Comparison of ENCODE assay signal across 15 cellular contexts in genomic region chr4:56408978-56409377, GRCh38.
"Had no signal": no experiment of that assay in that cellular context is flagged by ENCODE, and none has a peak within 500 bp of the region (broad histone marks: within the 10 kb centered on the region; RNA-seq: fewer than 3 reads in every experiment).

No MANE protein-coding gene starts in this region.

- H3K4me3 ChIP-seq: left lung, smooth muscle cell, tibial artery had no signal

- DNase-seq: activated CD4-positive, alpha-beta memory T cell treated with anti-CD3 and anti-CD28 coated beads, Interleukin-2, amount 10 ng/mL, durations not matched to agents 7 days and 5 days; activated CD4-positive, alpha-beta T cell treated with anti-CD3 and anti-CD28 coated beads for 1 hour; activated naive CD4-positive, alpha-beta T cell; activated T-cell treated with anti-CD3 and anti-CD28 coated beads, Interleukin-2, amount 50 U/mL, for 72 hours; aorta; dorsolateral prefrontal cortex; foreskin melanocyte; head of caudate nucleus; islet precursor cell; left lung; posterior cingulate gyrus; right cardiac atrium; tibial artery had no signal

- H3K4me2 ChIP-seq: smooth muscle cell had no signal

- H3K9me3 ChIP-seq: left lung, tibial artery had no signal

- FAIRE-seq: bronchial epithelial cell had no signal

- H3K27me3 ChIP-seq: dorsolateral prefrontal cortex, left lung, tibial artery had no signal

- ATAC-seq: activated T-cell treated with anti-CD3 and anti-CD28 coated beads, Interleukin-2, amount 50 U/mL, for 72 hours; left lung; right cardiac atrium had no signal
